29 cellular contexts compared by ENCODE assay signal in genomic region chr17:58285422-58285810, GRCh38. TPM values are rescaled to one million over a fixed set of nuclear protein-coding genes. Genes with fewer than 3 reads are reported as not detected.
A peak's percentile ranks its signal among the peaks of the same experiment; 100 is the strongest.
DNase-seq lines count a peak whose midpoint lies in the region; TF ChIP-seq lines count a peak whose summit lies in the region.
"Had no signal": no experiment of that assay in that cellular context is flagged by ENCODE, and none has a peak within 500 bp of the region (broad histone marks: within the 10 kb centered on the region; RNA-seq: fewer than 3 reads in every experiment).

No MANE protein-coding gene starts in this region.

- H3K36me3 Mint-ChIP-seq in CD14-positive monocyte (no peaks in the 10 kb centered on the region), neural progenitor cell (no peaks in the 10 kb centered on the region)
- H3K36me3 Mint-ChIP-seq in CD4-positive, alpha-beta memory T cell = no peaks in the 10 kb centered on the region
- H3K36me3 Mint-ChIP-seq: activated CD4-positive, alpha-beta memory T cell treated with anti-CD3 and anti-CD28 coated beads for 36 hours; brain; CD4-positive, CD25-positive, alpha-beta regulatory T cell; naive thymus-derived CD4-positive, alpha-beta T cell; stimulated activated memory B cell treated with anti-CD40 and anti-IgM and Interleukin-4, amounts not matched to agents 10 μg/mL and 1 μg/mL and 100 μg/mL, for 72 hours had no signal

- H3K27ac Mint-ChIP-seq in CD14-positive monocyte (peak overlapping the region; percentile 30 to 87 (median 71)), neural progenitor cell (no peak overlapping the region)
- H3K27ac Mint-ChIP-seq in CD4-positive, alpha-beta memory T cell = no peak overlapping the region
- H3K27ac Mint-ChIP-seq: activated CD4-positive, alpha-beta memory T cell treated with anti-CD3 and anti-CD28 coated beads for 36 hours; activated naive CD8-positive, alpha-beta T cell treated with anti-CD3 and anti-CD28 coated beads, Interleukin-2, amount 50 U/mL, for 24 hours; brain; CD4-positive, CD25-positive, alpha-beta regulatory T cell; naive thymus-derived CD4-positive, alpha-beta T cell; stimulated activated memory B cell treated with anti-CD40 and anti-IgM and Interleukin-4, amounts not matched to agents 10 μg/mL and 1 μg/mL and 100 μg/mL, for 72 hours had no signal

- no peak overlapping the region for H3K4me2 ChIP-seq in neural progenitor cell

- no peaks in the 10 kb centered on the region for H3F3A ChIP-seq in neural progenitor cell (ENCODE audit: low read depth)

- H3K4me1 ChIP-seq in neural progenitor cell = peaks cover 13% of the 10 kb centered on the region
- no peaks in the 10 kb centered on the region for H3K4me1 ChIP-seq in CD4-positive, alpha-beta memory T cell (ENCODE audit: insufficient read depth, low read length)
- H3K4me1 ChIP-seq: colonic mucosa had no signal

- DNase-seq in CD14-positive monocyte (ENCODE audit: low spot score) = no peak
- peak in 1 of 2 experiments; percentile 67 for DNase-seq in HL-60 (ENCODE audit: low read depth in 1 of 2, low spot score in 1 of 2)
- DNase-seq in amniotic epithelial cell (ENCODE audit: low read depth) = peak; percentile 1
- no peak for DNase-seq in neural progenitor cell (ENCODE audit: low spot score)
- DNase-seq in CD4-positive, alpha-beta memory T cell = no peak
- DNase-seq in central memory CD4-positive, alpha-beta T cell = no peak
- DNase-seq in caudate nucleus (lab: John Stamatoyannopoulos, UW) = no peak
- DNase-seq: activated CD4-positive, alpha-beta memory T cell treated with anti-CD3 and anti-CD28 coated beads for 36 hours; activated CD4-positive, CD25-positive, alpha-beta regulatory T cell; activated gamma-delta T cell; activated naive CD8-positive, alpha-beta T cell treated with anti-CD3 and anti-CD28 coated beads, Interleukin-2, amount 50 U/mL, for 24 hours; CD4-positive, CD25-positive, alpha-beta regulatory T cell; colonic mucosa; DMS153; effector memory CD4-positive, alpha-beta T cell; H9; hippocampal formation; left ventricle myocardium superior; naive thymus-derived CD4-positive, alpha-beta T cell; NCI-H1417 treated with DMSO at 0.1 percent for 48 hours; NCI-H2107; NCI-H446 treated with DMSO at 0.1 percent for 48 hours; small intestine had no signal

- peak overlapping the region; percentile 87 for H2AFZ ChIP-seq in neural progenitor cell (replicated peaks)

- no peaks in the 10 kb centered on the region for H3K79me2 ChIP-seq in neural progenitor cell (ENCODE audit: low read depth)

- TF ChIP-seq CTCF in CD14-positive monocyte (IDR thresholded peaks at IDR 0.05) (no peak), HL-60 (IDR thresholded peaks at IDR 0.05; ENCODE audit: insufficient read depth, low read length) (no peak), neural progenitor cell (IDR thresholded peaks at IDR 0.05) (no peak)

- intact Hi-C loops in CD14-positive monocyte (cut with micrococcal nuclease) = no loop called here
- intact Hi-C loops in CD4-positive, alpha-beta memory T cell (cut with micrococcal nuclease) = no loop called here

- POLR2A ChIA-PET in CD4-positive, alpha-beta memory T cell (lab: Charles Lee; ENCODE audit: partially characterized antibody) = no interaction called here

- H3K36me3 ChIP-seq in neural progenitor cell = no peaks in the 10 kb centered on the region
- H3K36me3 ChIP-seq in CD4-positive, alpha-beta memory T cell (ENCODE audit: insufficient read depth, low read length) = no peaks in the 10 kb centered on the region
- H3K36me3 ChIP-seq: colonic mucosa, thoracic aorta had no signal

- no peaks in the 10 kb centered on the region for H4K20me1 ChIP-seq in neural progenitor cell (ENCODE audit: low read depth)

- no peak overlapping the region for H3K9ac ChIP-seq in neural progenitor cell

- H3K9me3 Mint-ChIP-seq in CD14-positive monocyte (no peaks in the 10 kb centered on the region), neural progenitor cell (no peaks in the 10 kb centered on the region)
- H3K9me3 Mint-ChIP-seq in CD4-positive, alpha-beta memory T cell = no peaks in the 10 kb centered on the region
- H3K9me3 Mint-ChIP-seq: activated CD4-positive, alpha-beta memory T cell treated with anti-CD3 and anti-CD28 coated beads for 36 hours; activated naive CD8-positive, alpha-beta T cell treated with anti-CD3 and anti-CD28 coated beads, Interleukin-2, amount 50 U/mL, for 24 hours; brain; CD4-positive, CD25-positive, alpha-beta regulatory T cell; H9; naive thymus-derived CD4-positive, alpha-beta T cell; stimulated activated memory B cell treated with anti-CD40 and anti-IgM and Interleukin-4, amounts not matched to agents 10 μg/mL and 1 μg/mL and 100 μg/mL, for 72 hours had no signal

- peak overlapping the region; percentile 99 for H3K27ac ChIP-seq in HL-60 (replicated peaks)
- no peak overlapping the region for H3K27ac ChIP-seq in neural progenitor cell
- H3K27ac ChIP-seq in CD4-positive, alpha-beta memory T cell (ENCODE audit: low read depth, low read length) = no peak overlapping the region
- no peak overlapping the region for H3K27ac ChIP-seq in caudate nucleus (ENCODE audit: low read depth, low read length)
- H3K27ac ChIP-seq: colonic mucosa, thoracic aorta had no signal

- peaks cover 0 to 3% (median 0%) of the 10 kb centered on the region in 3 donors for H3K27me3 Mint-ChIP-seq in CD14-positive monocyte (ENCODE audit: low read depth in 3 of 3)
- H3K27me3 Mint-ChIP-seq in neural progenitor cell (ENCODE audit: insufficient read depth, low read depth) = no peaks in the 10 kb centered on the region
- H3K27me3 Mint-ChIP-seq in CD4-positive, alpha-beta memory T cell = peaks cover 9 to 31% of the 10 kb centered on the region in 2 donors

- H3K9me3 ChIP-seq in neural progenitor cell (ENCODE audit: low read depth) = no peaks in the 10 kb centered on the region
- no peaks in the 10 kb centered on the region for H3K9me3 ChIP-seq in CD4-positive, alpha-beta memory T cell (ENCODE audit: control insufficient read depth in 1 of 2, low read length in 2 of 2)
- H3K9me3 ChIP-seq: colonic mucosa, thoracic aorta had no signal

- H3K4me1 Mint-ChIP-seq in CD14-positive monocyte (peaks cover 81% of the 10 kb centered on the region), neural progenitor cell (peaks cover 9% of the 10 kb centered on the region)
- H3K4me1 Mint-ChIP-seq in CD4-positive, alpha-beta memory T cell = no peaks in the 10 kb centered on the region
- H3K4me1 Mint-ChIP-seq: stimulated activated memory B cell treated with anti-CD40 and anti-IgM and Interleukin-4, amounts not matched to agents 10 μg/mL and 1 μg/mL and 100 μg/mL, for 72 hours had no signal

- peak overlapping the region in 1 of 2 donors; percentile 46 for H3K4me3 Mint-ChIP-seq in CD14-positive monocyte
- H3K4me3 Mint-ChIP-seq in neural progenitor cell = no peak overlapping the region
- H3K4me3 Mint-ChIP-seq in CD4-positive, alpha-beta memory T cell = no peak overlapping the region
- H3K4me3 Mint-ChIP-seq: activated CD4-positive, alpha-beta memory T cell treated with anti-CD3 and anti-CD28 coated beads for 36 hours; activated naive CD8-positive, alpha-beta T cell treated with anti-CD3 and anti-CD28 coated beads, Interleukin-2, amount 50 U/mL, for 24 hours; brain; CD4-positive, CD25-positive, alpha-beta regulatory T cell; H9; naive thymus-derived CD4-positive, alpha-beta T cell; stimulated activated memory B cell treated with anti-CD40 and anti-IgM and Interleukin-4, amounts not matched to agents 10 μg/mL and 1 μg/mL and 100 μg/mL, for 72 hours had no signal

- H3K27me3 ChIP-seq in HL-60 (ENCODE audit: insufficient read depth, poor library complexity, severe bottlenecking) (no peaks in the 10 kb centered on the region), neural progenitor cell (no peaks in the 10 kb centered on the region)
- no peaks in the 10 kb centered on the region for H3K27me3 ChIP-seq in CD4-positive, alpha-beta memory T cell (ENCODE audit: insufficient read depth, low read length)
- H3K27me3 ChIP-seq: colonic mucosa had no signal

- CTCF ChIA-PET in CD4-positive, alpha-beta memory T cell (lab: Charles Lee; ENCODE audit: partially characterized antibody) = interaction anchor here (1.6 kb wide), 1 partner anchor 36 kb away, joined by 4 read pairs; no protein-coding TSS in a partner anchor

- H3K4me3 ChIP-seq in HL-60 (replicated peaks; ENCODE audit: insufficient read depth, low read length) (no peak overlapping the region), neural progenitor cell (no peak overlapping the region)
- H3K4me3 ChIP-seq in CD4-positive, alpha-beta memory T cell (ENCODE audit: low read length in 2 of 2) = no peak overlapping the region
- H3K4me3 ChIP-seq: colonic mucosa, thoracic aorta had no signal

RNA-seq across cellular contexts. Expression of gene MPO, which starts 4.7 kb away (rescaled TPM):
- 1 to 10 TPM; 4.2 to 7.5 TPM for polyA plus RNA-seq in CD14-positive monocyte
- total RNA-seq in neural progenitor cell (ENCODE audit: low replicate concordance) = not detected in 2 replicates
- not detected for total RNA-seq in CD4-positive, alpha-beta memory T cell
- polyA plus RNA-seq in CD4-positive, alpha-beta memory T cell = not detected
- total RNA-seq: CD4-positive, CD25-positive, alpha-beta regulatory T cell; colonic mucosa; H9; OCI-LY7 had no signal
- polyA plus RNA-seq: naive thymus-derived CD4-positive, alpha-beta T cell had no signal

RNA-seq across cellular contexts. Expression of gene TSPOAP1, which starts 43.2 kb away (rescaled TPM):
- under 1 TPM; 0.10 to 0.18 TPM for polyA plus RNA-seq in CD14-positive monocyte
- total RNA-seq in neural progenitor cell (ENCODE audit: low replicate concordance) = 13.8 and 48.7 TPM in 2 replicates
- total RNA-seq in CD4-positive, alpha-beta memory T cell = 10 to 100 TPM; 15.8 to 19.1 TPM
- polyA plus RNA-seq in CD4-positive, alpha-beta memory T cell = under 1 TPM in 1 of 2 donors, not detected in 1; 0.80 TPM

RNA-seq across cellular contexts. Expression of gene LPO, which starts 47.0 kb away (rescaled TPM):
- under 1 TPM in 1 of 2 donors, not detected in 1; 0.43 TPM for polyA plus RNA-seq in CD14-positive monocyte
- total RNA-seq in neural progenitor cell (ENCODE audit: low replicate concordance) = not detected in 2 replicates
- not detected for total RNA-seq in CD4-positive, alpha-beta memory T cell
- not detected for polyA plus RNA-seq in CD4-positive, alpha-beta memory T cell
- total RNA-seq: activated CD4-positive, alpha-beta memory T cell treated with anti-CD3 and anti-CD28 coated beads for 36 hours; colonic mucosa; frontal cortex; left ventricle myocardium superior; OCI-LY7; Right ventricle myocardium inferior; thoracic aorta had no signal
- polyA plus RNA-seq: naive thymus-derived CD4-positive, alpha-beta T cell had no signal

Comparison
In these comparisons a context has a peak if more than half of its experiments do, and no peak if none do; other contexts are left out.
1. H3K27ac Mint-ChIP-seq: peak in CD14-positive monocyte (7 of 7); none in neural progenitor cell (single experiment) and CD4-positive, alpha-beta memory T cell (0 of 7).